Comparison of ENCODE assay signal across 1 cellular context in genomic region chr17:49343273-49343672, GRCh38.
TF ChIP-seq lines count a peak whose summit lies in the region.

No MANE protein-coding gene starts in this region.

TF ChIP-seq in endothelial cell of umbilical vein, 7 proteins besides CTCF, POLR2A, EP300 and RAD21 (continued from another document):
- TF ChIP-seq MYC (IDR thresholded peaks at IDR 0.05; ENCODE audit: low read depth, low read length) (no peak), GATA2 (IDR thresholded peaks at IDR 0.05; ENCODE audit: insufficient read depth, insufficient read length, low read depth, low read length) (no peak), JUN (IDR thresholded peaks at IDR 0.05; ENCODE audit: borderline replicate concordance, insufficient read depth, insufficient read length, low read depth) (no peak), FOS (IDR thresholded peaks at IDR 0.05; ENCODE audit: borderline replicate concordance, insufficient read depth, low read length) (no peak), EZH2 (IDR thresholded peaks at IDR 0.05; ENCODE audit: borderline replicate concordance, low read depth, low read length, severe bottlenecking) (no peak), MAX (IDR thresholded peaks at IDR 0.05; ENCODE audit: insufficient read depth, insufficient read length) (no peak)
